8 cellular contexts compared by ENCODE assay signal in the genomic region with DNA sequence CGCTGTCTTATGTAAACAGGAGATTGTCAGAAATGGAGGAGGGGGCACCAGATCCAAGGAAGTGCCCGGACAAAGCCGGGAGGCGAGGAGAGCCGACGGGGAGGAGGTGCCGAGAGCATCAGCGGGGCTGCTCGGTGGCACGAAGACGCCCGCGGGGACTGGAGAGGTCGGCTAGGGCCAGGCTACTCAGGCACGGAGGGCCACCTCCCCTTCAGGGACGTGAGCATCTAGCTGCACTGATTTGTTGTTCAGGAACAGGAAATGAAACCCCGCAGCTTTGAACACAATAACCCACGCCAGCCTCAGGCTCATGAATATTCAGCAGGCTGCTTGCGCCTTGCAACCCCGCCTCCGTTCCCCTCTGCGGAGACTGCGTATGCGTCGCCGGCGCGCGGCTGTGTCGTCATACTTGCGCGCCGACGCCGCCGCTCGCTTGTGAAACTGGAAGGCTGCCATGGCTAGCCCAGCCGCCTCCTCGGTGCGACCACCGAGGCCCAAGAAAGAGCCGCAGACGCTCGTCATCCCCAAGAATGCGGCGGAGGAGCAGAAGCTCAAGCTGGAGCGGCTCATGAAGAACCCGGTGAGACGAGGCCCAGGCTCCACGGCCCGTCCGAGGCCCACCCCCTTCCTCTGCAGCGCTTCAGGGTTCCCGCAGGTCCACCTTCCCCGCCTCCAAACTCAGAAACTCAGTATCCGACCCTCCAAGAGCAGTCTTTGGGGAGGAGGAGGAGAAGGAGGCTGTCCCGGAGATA. TPM values are rescaled to one million over a fixed set of nuclear protein-coding genes. Genes with fewer than 3 reads are reported as not detected.
A peak's percentile ranks its signal among the peaks of the same experiment; 100 is the strongest.
DNase-seq lines count a peak whose midpoint lies in the region; ATAC-seq and TF ChIP-seq lines count a peak whose summit lies in the region.

A gene with protein sequence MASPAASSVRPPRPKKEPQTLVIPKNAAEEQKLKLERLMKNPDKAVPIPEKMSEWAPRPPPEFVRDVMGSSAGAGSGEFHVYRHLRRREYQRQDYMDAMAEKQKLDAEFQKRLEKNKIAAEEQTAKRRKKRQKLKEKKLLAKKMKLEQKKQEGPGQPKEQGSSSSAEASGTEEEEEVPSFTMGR (plus strand): TSS at position 406 of the 752 bp plus-strand sequence. CDS start 49 bp downstream, at position 455.

- H3K4me3 ChIP-seq in OCI-LY1 (ENCODE audit: low read depth, low read length, poor library complexity, severe bottlenecking), result peak within 1 kb of the TSS; percentile 77

- H3K36me3 Mint-ChIP-seq in endothelial cell (ENCODE audit: low read depth, unreplicated experiment) (peaks cover 32% of the 10 kb centered on the region), mesothelial cell of epicardium (peaks cover 16% of the 10 kb centered on the region)

- peak within 1 kb of the TSS; percentile 100 for H3K27ac Mint-ChIP-seq in endothelial cell (ENCODE audit: unreplicated experiment)
- H3K27ac Mint-ChIP-seq in mesothelial cell of epicardium, result peak within 1 kb of the TSS; percentile 99

- DNase-seq in D341Med (ENCODE audit: low spot score) (peak; percentile 92), HuH-7 (ENCODE audit: low spot score) (peak; percentile 86), endothelial cell (ENCODE audit: low spot score) (peak; percentile 76), mesothelial cell of epicardium (ENCODE audit: low spot score in 2 of 2, unreplicated experiment in 2 of 2) (peak; percentile 70 to 77)
- peak; percentile 68 for DNase-seq in activated CD8-positive, alpha-beta memory T cell treated with anti-CD3 and anti-CD28 coated beads, Interleukin-2, amount 50 U/mL, for 24 hours (ENCODE audit: extremely low read depth)
- DNase-seq in stimulated activated CD8-positive, alpha-beta memory T cell treated with anti-CD3 and anti-CD28 coated beads, Interleukin-15, amount 100 ng/mL, for 4 hours (ENCODE audit: low read depth in 2 of 2), result peak; percentile 66 to 78

- no peaks in the 10 kb centered on the region for H3K27me3 ChIP-seq in OCI-LY1 (ENCODE audit: insufficient read depth, low read length)

- peak within 1 kb of the TSS; percentile 97 for H3K4me3 Mint-ChIP-seq in endothelial cell (ENCODE audit: unreplicated experiment)
- H3K4me3 Mint-ChIP-seq in mesothelial cell of epicardium, result peak within 1 kb of the TSS; percentile 96

- no peaks in the 10 kb centered on the region for H3K9me2 ChIP-seq in OCI-LY1 (ENCODE audit: low read depth, low read length)

- H3K4me1 Mint-ChIP-seq in endothelial cell (ENCODE audit: unreplicated experiment) (peaks cover 38% of the 10 kb centered on the region), mesothelial cell of epicardium (peaks cover 13% of the 10 kb centered on the region)

- TF ChIP-seq CTCF in OCI-LY1 (IDR thresholded peaks at IDR 0.05; ENCODE audit: low read length) (no peak), endothelial cell (IDR thresholded peaks at IDR 0.05; ENCODE audit: unreplicated experiment) (no peak), mesothelial cell of epicardium (IDR thresholded peaks at IDR 0.05; ENCODE audit: unreplicated experiment) (no peak)

- peak within 1 kb of the TSS; percentile 96 for H3K4me2 ChIP-seq in OCI-LY1 (ENCODE audit: low read length)

- H4K20me1 ChIP-seq in OCI-LY1 (ENCODE audit: insufficient read depth, low read length), result no peaks in the 10 kb centered on the region

- peaks cover 10% of the 10 kb centered on the region; the same call in 1 of the 2 replicates for H3K79me2 ChIP-seq in OCI-LY1 (ENCODE audit: insufficient read depth, low read length)

- no peaks in the 10 kb centered on the region for H3K9me3 Mint-ChIP-seq in endothelial cell (ENCODE audit: unreplicated experiment)
- H3K9me3 Mint-ChIP-seq in mesothelial cell of epicardium, result no peaks in the 10 kb centered on the region

- H3K9me3 ChIP-seq in OCI-LY1 (ENCODE audit: low read length), result no peaks in the 10 kb centered on the region

- no peak within 1 kb of the TSS for H2AFZ ChIP-seq in OCI-LY1 (ENCODE audit: low read length)

- peaks cover 17% of the 10 kb centered on the region for H3K4me1 ChIP-seq in OCI-LY1 (ENCODE audit: insufficient read depth, low read length, severe bottlenecking)

- H3K27ac ChIP-seq in OCI-LY1 (ENCODE audit: low read depth, low read length, poor library complexity, severe bottlenecking), result peak within 1 kb of the TSS; percentile 68

- ATAC-seq in GM21515 (IDR thresholded peaks at IDR 0.05; ENCODE audit: unreplicated experiment), result peak; percentile 95

- H3K9ac ChIP-seq in OCI-LY1 (ENCODE audit: low read length), result peak within 1 kb of the TSS; percentile 82

- H3K27me3 Mint-ChIP-seq in endothelial cell (ENCODE audit: unreplicated experiment) (peaks cover 14% of the 10 kb centered on the region), mesothelial cell of epicardium (ENCODE audit: low read depth) (no peaks in the 10 kb centered on the region)

- H3F3A ChIP-seq in OCI-LY1 (ENCODE audit: insufficient read depth, low read length), result no peaks in the 10 kb centered on the region

- H3K36me3 ChIP-seq in OCI-LY1 (ENCODE audit: insufficient read depth, low read length), result peaks cover 57% of the 10 kb centered on the region

RNA-seq across cellular contexts. Expression of the gene that starts here (rescaled TPM):
- 41.3 TPM for total RNA-seq in endothelial cell (ENCODE audit: unreplicated experiment)
- total RNA-seq in mesothelial cell of epicardium, result 50.3 to 57.7 TPM (median 53.7 TPM) in 3 replicates

Comparison
In these comparisons a context has a peak if more than half of its experiments do, and no peak if none do; other contexts are left out.
1. Peak in every context shown above with its lines: DNase-seq, ATAC-seq, H3K4me3 ChIP-seq and H3K27ac ChIP-seq.